ENCODE assay signal across 1 cellular context in genomic region chr11:71440021-71440755, GRCh38.
TF ChIP-seq lines count a peak whose summit lies in the region.

No MANE protein-coding gene starts in this region.

TF ChIP-seq in H1, 55 proteins besides CTCF, POLR2A, EP300 and RAD21 (continued from another document):
- TF ChIP-seq FOSL1 (IDR thresholded peaks at IDR 0.05; ENCODE audit: insufficient read depth, low read depth, low read length) (no peak), CREB1 (IDR thresholded peaks at IDR 0.05) (no peak), TEAD4 (IDR thresholded peaks at IDR 0.05; ENCODE audit: low read depth, low read length) (no peak), JUN (IDR thresholded peaks at IDR 0.05; ENCODE audit: low read depth, low read length) (no peak), SIN3A (conservative IDR thresholded peaks at IDR 0.05 in 1 of 2, IDR thresholded peaks at IDR 0.05 in 1 of 2; ENCODE audit: low read depth in 1 of 2, low read length in 2 of 2) (no peak), GABPA (IDR thresholded peaks at IDR 0.05; ENCODE audit: borderline replicate concordance, insufficient read depth, low read length) (no peak), TBP (IDR thresholded peaks at IDR 0.05; ENCODE audit: low read depth, low read length) (no peak), RFX5 (IDR thresholded peaks at IDR 0.05; ENCODE audit: borderline replicate concordance, low read depth, low read length) (no peak)
